ENCODE assay signal across 30 cellular contexts in genomic region chr6:151078655-151079054, GRCh38.
"Had no signal": no experiment of that assay in that cellular context is flagged by ENCODE, and none has a peak within 500 bp of the region (broad histone marks: within the 10 kb centered on the region; RNA-seq: fewer than 3 reads in every experiment).

No MANE protein-coding gene starts in this region.

- H3K27ac Mint-ChIP-seq: dendritic cell treated with granulocyte-macrophage colony-stimulating factor and Interleukin-4, amounts not matched to agents 40 ng/mL and 50 ng/mL, for 4 days; immature natural killer cell; nephron; stimulated activated naive B cell treated with anti-CD40 and anti-IgM and Interleukin-4, amounts not matched to agents 10 μg/mL and 1 μg/mL and 100 μg/mL, for 72 hours; stimulated activated naive CD8-positive, alpha-beta T cell treated with anti-CD3 and anti-CD28 coated beads, Interleukin-15, Interleukin-2, amounts not matched to agents 100 ng/mL and 50 ng/mL, for 24 hours had no signal

- H3K27me3 ChIP-seq: colonic mucosa, esophagus squamous epithelium, ovary, right lobe of liver, transverse colon, upper lobe of right lung, uterus had no signal

- DNase-seq: colonic mucosa; effector CD8-positive, alpha-beta T cell; erythroblast; esophagus squamous epithelium; foreskin melanocyte; glutamatergic neuron; hypothalamus; immature natural killer cell; islet precursor cell; kidney glomerular epithelial cell; left ventricle myocardium superior; lower lobe of right lung; midbrain; naive thymus-derived CD4-positive, alpha-beta T cell; occipital lobe; posterior cingulate gyrus; retina; right lobe of liver; small intestine; stimulated activated CD4-positive, alpha-beta T cell treated with anti-CD3 and anti-CD28 coated beads, Interleukin-15, amount 100 ng/mL, for 24 hours; stimulated activated CD4-positive, alpha-beta T cell treated with anti-CD3 and anti-CD28 coated beads, Interleukin-2, amount 100 ng/mL, for 48 hours; stimulated activated naive B cell treated with anti-CD40 and anti-IgM and Interleukin-4, amounts not matched to agents 10 μg/mL and 1 μg/mL and 100 μg/mL, for 72 hours; transverse colon; upper lobe of right lung; uterus had no signal

- H3K9me3 ChIP-seq: colonic mucosa, esophagus squamous epithelium, lower lobe of right lung, ovary, right lobe of liver, thoracic aorta, transverse colon, upper lobe of right lung, uterus had no signal

- ATAC-seq: left ventricle myocardium superior; lower lobe of right lung; naive thymus-derived CD4-positive, alpha-beta T cell; right lobe of liver; stimulated activated naive B cell treated with anti-CD40 and anti-IgM and Interleukin-4, amounts not matched to agents 10 μg/mL and 1 μg/mL and 100 μg/mL, for 72 hours; upper lobe of right lung had no signal

- H3K4me3 ChIP-seq: colonic mucosa, esophagus squamous epithelium, lower lobe of right lung, ovary, right lobe of liver, thoracic aorta, transverse colon, upper lobe of right lung, uterus had no signal

- H3K27ac ChIP-seq: colonic mucosa, esophagus squamous epithelium, lower lobe of right lung, ovary, right lobe of liver, thoracic aorta, transverse colon, upper lobe of right lung, uterus had no signal

- H3K27me3 Mint-ChIP-seq: dendritic cell treated with granulocyte-macrophage colony-stimulating factor and Interleukin-4, amounts not matched to agents 40 ng/mL and 50 ng/mL, for 4 days; naive thymus-derived CD4-positive, alpha-beta T cell; stimulated activated naive B cell treated with anti-CD40 and anti-IgM and Interleukin-4, amounts not matched to agents 10 μg/mL and 1 μg/mL and 100 μg/mL, for 72 hours; stimulated activated naive CD8-positive, alpha-beta T cell treated with anti-CD3 and anti-CD28 coated beads, Interleukin-15, Interleukin-2, amounts not matched to agents 100 ng/mL and 50 ng/mL, for 24 hours had no signal

- H3K4me3 Mint-ChIP-seq: dendritic cell treated with granulocyte-macrophage colony-stimulating factor and Interleukin-4, amounts not matched to agents 40 ng/mL and 50 ng/mL, for 4 days; immature natural killer cell; naive thymus-derived CD4-positive, alpha-beta T cell; nephron; stimulated activated naive B cell treated with anti-CD40 and anti-IgM and Interleukin-4, amounts not matched to agents 10 μg/mL and 1 μg/mL and 100 μg/mL, for 72 hours; stimulated activated naive CD8-positive, alpha-beta T cell treated with anti-CD3 and anti-CD28 coated beads, Interleukin-15, Interleukin-2, amounts not matched to agents 100 ng/mL and 50 ng/mL, for 24 hours had no signal

- H3K9me3 Mint-ChIP-seq: dendritic cell treated with granulocyte-macrophage colony-stimulating factor and Interleukin-4, amounts not matched to agents 40 ng/mL and 50 ng/mL, for 4 days; stimulated activated naive CD8-positive, alpha-beta T cell treated with anti-CD3 and anti-CD28 coated beads, Interleukin-15, Interleukin-2, amounts not matched to agents 100 ng/mL and 50 ng/mL, for 24 hours had no signal

- H3K4me1 ChIP-seq: colonic mucosa, lower lobe of right lung, right lobe of liver, transverse colon, upper lobe of right lung, uterus had no signal

- H3K4me1 Mint-ChIP-seq: immature natural killer cell; naive thymus-derived CD4-positive, alpha-beta T cell had no signal

- H3K36me3 ChIP-seq: colonic mucosa, lower lobe of right lung, ovary, right lobe of liver, thoracic aorta, transverse colon, upper lobe of right lung, uterus had no signal
